Comparison of ENCODE assay signal across 31 cellular contexts in genomic region chr5:104171958-104172357, GRCh38.
"Had no signal": no experiment of that assay in that cellular context is flagged by ENCODE, and none has a peak within 500 bp of the region (broad histone marks: within the 10 kb centered on the region; RNA-seq: fewer than 3 reads in every experiment).

No MANE protein-coding gene starts in this region.

- H3K9me3 Mint-ChIP-seq: activated CD4-positive, alpha-beta T cell treated with anti-CD3 and anti-CD28 coated beads, Interleukin-2, amount 10 ng/mL, durations not matched to agents 24 days and 14 days; activated naive CD4-positive, alpha-beta T cell treated with anti-CD3 and anti-CD28 coated beads for 36 hours; activated naive CD4-positive, alpha-beta T cell treated with anti-CD3 and anti-CD28 coated beads, Interleukin-2, amount 50 U/mL, for 24 hours; activated naive CD8-positive, alpha-beta T cell treated with anti-CD3 and anti-CD28 coated beads for 36 hours; activated T-helper 1 cell treated with anti-CD3 and anti-CD28 coated beads, Interleukin-12 subunit alpha, Interleukin-12 subunit beta, Interleukin-2, Interleukin-4 antibody, amounts not matched to agents 30 ng/mL and 10 ng/mL and 1 ng/mL, durations not matched to agents 14 hours and 24 hours and 36 hours; activated T-helper 2 cell treated with anti-CD3 and anti-CD28 coated beads, Interferon-gamma antibody, Interleukin-2, Interleukin-4, amounts not matched to agents 10 μg/mL and 5 μg/mL and 100 μg/mL, durations not matched to agents 14 hours and 24 hours and 36 hours had no signal

- DNase-seq: activated CD4-positive, alpha-beta memory T cell treated with anti-CD3 and anti-CD28 coated beads for 36 hours; activated CD4-positive, alpha-beta T cell treated with anti-CD3 and anti-CD28 coated beads for 36 hours; activated CD4-positive, alpha-beta T cell treated with anti-CD3 and anti-CD28 coated beads, Interleukin-2, amount 10 ng/mL, durations not matched to agents 24 days and 14 days; activated CD4-positive, CD25-positive, alpha-beta regulatory T cell; activated CD4-positive, CD25-positive, alpha-beta regulatory T cell treated with anti-CD3 and anti-CD28 coated beads, Interleukin-2, amount 50 U/mL, for 72 hours; activated CD8-positive, alpha-beta memory T cell treated with anti-CD3 and anti-CD28 coated beads, Interleukin-2, amount 10 ng/mL, durations not matched to agents 7 days and 5 days; activated CD8-positive, alpha-beta memory T cell treated with anti-CD3 and anti-CD28 coated beads, Interleukin-2, amount 50 U/mL, for 4 hours; activated CD8-positive, alpha-beta T cell treated with anti-CD3 and anti-CD28 coated beads, Interleukin-2, amount 10 ng/mL, durations not matched to agents 7 days and 5 days; activated effector memory CD4-positive, alpha-beta T cell treated with anti-CD3 and anti-CD28 coated beads, Interleukin-2, amount 50 U/mL, for 16 hours; activated naive CD4-positive, alpha-beta T cell treated with anti-CD3 and anti-CD28 coated beads for 36 hours; activated naive CD8-positive, alpha-beta T cell treated with anti-CD3 and anti-CD28 coated beads for 36 hours; activated naive CD8-positive, alpha-beta T cell treated with anti-CD3 and anti-CD28 coated beads, Interleukin-2, amount 50 U/mL, for 24 hours; activated T-cell treated with anti-CD3 and anti-CD28 coated beads, Interleukin-2, amount 50 U/mL, for 1 hour; activated T-cell treated with anti-CD3 and anti-CD28 coated beads, Interleukin-2, amount 50 U/mL, for 48 hours; adrenal gland; amygdala; aorta; body of pancreas; central memory CD4-positive, alpha-beta T cell; cortex of kidney; dermis blood vessel endothelial cell; effector CD4-positive, alpha-beta T cell; effector memory CD8-positive, alpha-beta T cell; erythroblast; foreskin keratinocyte; gastrocnemius medialis; glutamatergic neuron; T-helper 2 cell had no signal

- H3K36me3 Mint-ChIP-seq: activated CD4-positive, alpha-beta memory T cell treated with anti-CD3 and anti-CD28 coated beads for 36 hours; activated CD8-positive, alpha-beta memory T cell treated with anti-CD3 and anti-CD28 coated beads, Interleukin-2, amount 10 ng/mL, durations not matched to agents 7 days and 5 days; activated naive CD4-positive, alpha-beta T cell treated with anti-CD3 and anti-CD28 coated beads, Interleukin-2, amount 50 U/mL, for 24 hours; activated naive CD8-positive, alpha-beta T cell treated with anti-CD3 and anti-CD28 coated beads for 36 hours had no signal

- H3K4me3 Mint-ChIP-seq: activated CD4-positive, alpha-beta memory T cell treated with anti-CD3 and anti-CD28 coated beads for 36 hours; activated CD4-positive, alpha-beta T cell treated with anti-CD3 and anti-CD28 coated beads for 36 hours; activated CD4-positive, alpha-beta T cell treated with anti-CD3 and anti-CD28 coated beads, Interleukin-2, amount 10 ng/mL, durations not matched to agents 24 days and 14 days; activated CD8-positive, alpha-beta memory T cell treated with anti-CD3 and anti-CD28 coated beads, Interleukin-2, amount 10 ng/mL, durations not matched to agents 7 days and 5 days; activated CD8-positive, alpha-beta T cell treated with anti-CD3 and anti-CD28 coated beads, Interleukin-2, amount 10 ng/mL, durations not matched to agents 7 days and 5 days; activated naive CD4-positive, alpha-beta T cell treated with anti-CD3 and anti-CD28 coated beads for 36 hours; activated naive CD4-positive, alpha-beta T cell treated with anti-CD3 and anti-CD28 coated beads, Interleukin-2, amount 50 U/mL, for 24 hours; activated naive CD8-positive, alpha-beta T cell treated with anti-CD3 and anti-CD28 coated beads for 36 hours; activated naive CD8-positive, alpha-beta T cell treated with anti-CD3 and anti-CD28 coated beads, Interleukin-2, amount 50 U/mL, for 24 hours; activated T-helper 1 cell treated with anti-CD3 and anti-CD28 coated beads, Interleukin-12 subunit alpha, Interleukin-12 subunit beta, Interleukin-2, Interleukin-4 antibody, amounts not matched to agents 30 ng/mL and 10 ng/mL and 1 ng/mL, durations not matched to agents 14 hours and 24 hours and 36 hours; effector memory CD8-positive, alpha-beta T cell had no signal

- H3K4me1 Mint-ChIP-seq: activated CD4-positive, alpha-beta T cell treated with anti-CD3 and anti-CD28 coated beads for 36 hours; activated CD4-positive, alpha-beta T cell treated with anti-CD3 and anti-CD28 coated beads, Interleukin-2, amount 10 ng/mL, durations not matched to agents 24 days and 14 days; activated CD8-positive, alpha-beta memory T cell treated with anti-CD3 and anti-CD28 coated beads, Interleukin-2, amount 10 ng/mL, durations not matched to agents 7 days and 5 days; activated naive CD4-positive, alpha-beta T cell treated with anti-CD3 and anti-CD28 coated beads, Interleukin-2, amount 50 U/mL, for 24 hours; activated naive CD8-positive, alpha-beta T cell treated with anti-CD3 and anti-CD28 coated beads for 36 hours; activated naive CD8-positive, alpha-beta T cell treated with anti-CD3 and anti-CD28 coated beads, Interleukin-2, amount 50 U/mL, for 24 hours had no signal

- H3K27ac Mint-ChIP-seq: activated CD4-positive, alpha-beta memory T cell treated with anti-CD3 and anti-CD28 coated beads for 36 hours; activated CD4-positive, alpha-beta T cell treated with anti-CD3 and anti-CD28 coated beads for 36 hours; activated CD4-positive, alpha-beta T cell treated with anti-CD3 and anti-CD28 coated beads, Interleukin-2, amount 10 ng/mL, durations not matched to agents 24 days and 14 days; activated CD8-positive, alpha-beta memory T cell treated with anti-CD3 and anti-CD28 coated beads, Interleukin-2, amount 10 ng/mL, durations not matched to agents 7 days and 5 days; activated CD8-positive, alpha-beta T cell treated with anti-CD3 and anti-CD28 coated beads, Interleukin-2, amount 10 ng/mL, durations not matched to agents 7 days and 5 days; activated naive CD4-positive, alpha-beta T cell treated with anti-CD3 and anti-CD28 coated beads for 36 hours; activated naive CD4-positive, alpha-beta T cell treated with anti-CD3 and anti-CD28 coated beads, Interleukin-2, amount 50 U/mL, for 24 hours; activated naive CD8-positive, alpha-beta T cell treated with anti-CD3 and anti-CD28 coated beads for 36 hours; activated naive CD8-positive, alpha-beta T cell treated with anti-CD3 and anti-CD28 coated beads, Interleukin-2, amount 50 U/mL, for 24 hours; activated T-helper 1 cell treated with anti-CD3 and anti-CD28 coated beads, Interleukin-12 subunit alpha, Interleukin-12 subunit beta, Interleukin-2, Interleukin-4 antibody, amounts not matched to agents 30 ng/mL and 10 ng/mL and 1 ng/mL, durations not matched to agents 14 hours and 24 hours and 36 hours; activated T-helper 2 cell treated with anti-CD3 and anti-CD28 coated beads, Interferon-gamma antibody, Interleukin-2, Interleukin-4, amounts not matched to agents 10 μg/mL and 5 μg/mL and 100 μg/mL, durations not matched to agents 14 hours and 24 hours and 36 hours; effector memory CD8-positive, alpha-beta T cell had no signal

- H3K27me3 Mint-ChIP-seq: activated CD4-positive, alpha-beta memory T cell treated with anti-CD3 and anti-CD28 coated beads for 36 hours; activated CD4-positive, alpha-beta T cell treated with anti-CD3 and anti-CD28 coated beads for 36 hours; activated CD4-positive, alpha-beta T cell treated with anti-CD3 and anti-CD28 coated beads, Interleukin-2, amount 10 ng/mL, durations not matched to agents 24 days and 14 days; activated CD8-positive, alpha-beta memory T cell treated with anti-CD3 and anti-CD28 coated beads, Interleukin-2, amount 10 ng/mL, durations not matched to agents 7 days and 5 days; activated naive CD4-positive, alpha-beta T cell treated with anti-CD3 and anti-CD28 coated beads, Interleukin-2, amount 50 U/mL, for 24 hours; activated naive CD8-positive, alpha-beta T cell treated with anti-CD3 and anti-CD28 coated beads for 36 hours; activated naive CD8-positive, alpha-beta T cell treated with anti-CD3 and anti-CD28 coated beads, Interleukin-2, amount 50 U/mL, for 24 hours; effector memory CD8-positive, alpha-beta T cell had no signal
